9 cellular contexts compared by ENCODE assay signal in genomic region chr2:213251618-213252017, GRCh38. TPM values are rescaled to one million over a fixed set of nuclear protein-coding genes. Genes with fewer than 3 reads are reported as not detected.
A peak's percentile ranks its signal among the peaks of the same experiment; 100 is the strongest.
DNase-seq lines count a peak whose midpoint lies in the region; ATAC-seq, FAIRE-seq and TF ChIP-seq lines count a peak whose summit lies in the region.
"Had no signal": no experiment of that assay in that cellular context is flagged by ENCODE, and none has a peak within 500 bp of the region (broad histone marks: within the 10 kb centered on the region; RNA-seq: fewer than 3 reads in every experiment).

No MANE protein-coding gene starts in this region.

- H3K9me2 ChIP-seq in SU-DHL-6 (replicated peaks; ENCODE audit: insufficient read depth, low read length), result no peaks in the 10 kb centered on the region

- no peak overlapping the region for H3K9ac ChIP-seq in SU-DHL-6 (ENCODE audit: low read length)

- FAIRE-seq in pancreas (lab: Jason Lieb, UNC), result peak; percentile 96

- peak; percentile 35 for TF ChIP-seq CTCF in SU-DHL-6 (IDR thresholded peaks at IDR 0.05; ENCODE audit: insufficient read depth, low read length, poor library complexity, severe bottlenecking)
- TF ChIP-seq CTCF in foreskin keratinocyte (conservative IDR thresholded peaks at IDR 0.05), result peak; percentile 86
- TF ChIP-seq CTCF in pancreas (IDR thresholded peaks at IDR 0.05), result peak; percentile 31 to 53 (median 46)

- whole genome bisulfite sequencing in pancreas, 2 donors, result 23 to 27% methylated on average over 3 of the region's 3 CpGs

- DNase-seq in AG08396 (ENCODE audit: low spot score), result peak; percentile 33
- peak; percentile 26 for DNase-seq in NCI-H1105 (lab: John Stamatoyannopoulos, UW)
- DNase-seq in foreskin keratinocyte, result peak in 1 of 2 donors; percentile 46
- no peak for DNase-seq in pancreas
- DNase-seq in activated CD4-positive, alpha-beta T cell treated with anti-CD3 and anti-CD28 coated beads, Interleukin-2, amount 50 U/mL, for 1 hour, result no peak

- H3K4me3 ChIP-seq in SU-DHL-6 (ENCODE audit: insufficient read depth, low read length, poor library complexity, severe bottlenecking), result no peak overlapping the region
- H3K4me3 ChIP-seq in pancreas, result no peak overlapping the region
- H3K4me3 ChIP-seq: skin epidermis had no signal

- H3F3A ChIP-seq in SU-DHL-6 (ENCODE audit: insufficient read depth), result peaks cover 8% of the 10 kb centered on the region; the same call in 1 of the 2 replicates

- H4K20me1 ChIP-seq in SU-DHL-6 (ENCODE audit: low read depth, low read length), result no peaks in the 10 kb centered on the region

- H3K9me3 ChIP-seq in SU-DHL-6 (ENCODE audit: insufficient read depth, low read length) (no peaks in the 10 kb centered on the region), pancreas (no peaks in the 10 kb centered on the region)

- intact Hi-C loops in pancreas (cut with DNase I), result no loop called here

- H3K27ac ChIP-seq in SU-DHL-6 (ENCODE audit: low read depth, low read length) (no peak overlapping the region), foreskin keratinocyte (no peak overlapping the region), pancreas (no peak overlapping the region)
- H3K27ac ChIP-seq: skin epidermis had no signal

- H3K4me1 ChIP-seq in foreskin keratinocyte, result no peaks in the 10 kb centered on the region
- H3K4me1 ChIP-seq in pancreas, result no peaks in the 10 kb centered on the region

- H3K79me2 ChIP-seq in SU-DHL-6 (ENCODE audit: insufficient read depth, low read length), result no peaks in the 10 kb centered on the region

- ATAC-seq in GM18499 (IDR thresholded peaks at IDR 0.05; ENCODE audit: insufficient read depth, unreplicated experiment), result peak; percentile 76
- ATAC-seq in HG02840 (IDR thresholded peaks at IDR 0.05; ENCODE audit: low FRiP score, unreplicated experiment), result peak; percentile 69
- peak; percentile 78 for ATAC-seq in foreskin keratinocyte
- ATAC-seq in pancreas, result peak; percentile 70 to 91 (median 87)

- H3K4me2 ChIP-seq in SU-DHL-6 (ENCODE audit: low read depth, low read length, poor library complexity, severe bottlenecking), result no peak overlapping the region

- H3K27me3 ChIP-seq in SU-DHL-6 (ENCODE audit: low read length) (no peaks in the 10 kb centered on the region), foreskin keratinocyte (no peaks in the 10 kb centered on the region), pancreas (no peaks in the 10 kb centered on the region)

- H3K36me3 ChIP-seq in SU-DHL-6 (ENCODE audit: low read length) (no peaks in the 10 kb centered on the region), pancreas (no peaks in the 10 kb centered on the region)

- H2AFZ ChIP-seq in SU-DHL-6 (ENCODE audit: low read depth, low read length, severe bottlenecking), result no peak overlapping the region

RNA-seq across cellular contexts. Expression of gene SPAG16, which starts 32.6 kb away (rescaled TPM):
- total RNA-seq in foreskin keratinocyte (15.0 and 16.7 TPM in 2 replicates), pancreas (10 to 100 TPM in 5 of 6 donors, 1 to 10 TPM in 1; 9.7 to 21.9 (median 11.6) TPM)
- polyA plus RNA-seq in foreskin keratinocyte (13.7 and 14.3 TPM in 2 replicates), pancreas (10 to 100 TPM; 11.1 to 25.7 TPM)

Comparison
In these comparisons a context has a peak if more than half of its experiments do, and no peak if none do; other contexts are left out.
1. DNase-seq: peak in AG08396 (single experiment) and NCI-H1105 (single experiment); none in pancreas (0 of 6) and activated CD4-positive, alpha-beta T cell treated with anti-CD3 and anti-CD28 coated beads, Interleukin-2, amount 50 U/mL, for 1 hour (single experiment).
2. CTCF ChIP-seq: peak in every context shown above with its lines; median percentile 86 in foreskin keratinocyte; 46 in pancreas; 35 in SU-DHL-6.
3. Peak in every context shown above with its lines, with median percentiles within 50 percentile points of each other: ATAC-seq.